Comparison of ENCODE assay signal across 25 cellular contexts in the genomic region with DNA sequence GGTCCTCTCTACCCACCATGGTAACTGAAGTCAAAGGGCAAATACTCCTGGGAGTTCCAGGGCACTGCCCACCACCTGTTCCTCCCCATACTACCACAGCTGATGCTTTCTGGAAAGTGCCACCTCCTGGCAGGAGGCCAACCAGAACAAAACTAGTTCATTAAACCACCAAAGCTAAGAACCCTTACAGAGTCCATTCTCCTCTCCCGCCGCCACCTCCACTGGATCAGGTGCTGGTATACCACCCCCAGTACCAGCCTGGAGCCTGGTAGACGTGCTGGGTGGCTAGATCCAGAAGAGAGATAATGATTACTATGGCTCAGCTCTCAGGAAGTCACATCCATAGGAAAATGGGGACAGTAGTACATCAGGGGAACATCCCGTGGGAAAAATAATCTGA.
"Had no signal": no experiment of that assay in that cellular context is flagged by ENCODE, and none has a peak within 500 bp of the region (broad histone marks: within the 10 kb centered on the region; RNA-seq: fewer than 3 reads in every experiment).

No MANE protein-coding gene starts in this region.

- H2AFZ ChIP-seq: parathyroid adenoma had no signal

- H3K9me3 ChIP-seq: esophagus squamous epithelium, heart right ventricle, lower lobe of right lung, neutrophil, thyroid gland had no signal

- H3K9ac ChIP-seq: parathyroid adenoma had no signal

- H3K36me3 ChIP-seq: esophagus squamous epithelium, heart right ventricle, lower lobe of right lung, neutrophil, thyroid gland had no signal

- H3K4me3 ChIP-seq: coronary artery, esophagus squamous epithelium, heart right ventricle, lower lobe of right lung, smooth muscle cell, thyroid gland had no signal

- H3K27ac ChIP-seq: coronary artery, esophagus squamous epithelium, heart right ventricle, lower lobe of right lung, neutrophil, parathyroid adenoma, thyroid gland had no signal

- ATAC-seq: left ventricle myocardium superior; lower lobe of right lung; natural killer cell; sciatic nerve; stimulated activated naive CD8-positive, alpha-beta T cell treated with anti-CD3 and anti-CD28 coated beads, Interleukin-15, amount 100 ng/mL, for 72 hours had no signal

- DNase-seq: dermis blood vessel endothelial cell; effector memory CD4-positive, alpha-beta T cell; erythroblast; esophagus squamous epithelium; foreskin melanocyte; glutamatergic neuron; heart right ventricle; hippocampal formation; kidney glomerular epithelial cell; left ventricle myocardium superior; lower lobe of right lung; natural killer cell; stimulated activated CD4-positive, alpha-beta T cell treated with anti-CD3 and anti-CD28 coated beads, Interleukin-12 subunit alpha, Interleukin-12 subunit beta, amount 100 ng/mL, for 4 hours; stimulated activated CD4-positive, alpha-beta T cell treated with anti-CD3 and anti-CD28 coated beads, Interleukin-1b, Interleukin-23, amount 100 ng/mL, for 48 hours; stimulated activated CD4-positive, alpha-beta T cell treated with anti-CD3 and anti-CD28 coated beads, Interleukin-4, amount 100 ng/mL, for 1 hour; stimulated activated CD8-positive, alpha-beta memory T cell treated with anti-CD3 and anti-CD28 coated beads, Interleukin-4, amount 100 ng/mL, for 48 hours; stimulated activated naive CD4-positive, alpha-beta T cell; stimulated activated naive CD8-positive, alpha-beta T cell treated with anti-CD3 and anti-CD28 coated beads, Interleukin-15, amount 100 ng/mL, for 72 hours; thyroid gland; trophoblast cell had no signal

- H3K27me3 ChIP-seq: esophagus squamous epithelium, heart right ventricle, neutrophil, thyroid gland had no signal

- H3K79me2 ChIP-seq: parathyroid adenoma had no signal

- H3K4me1 ChIP-seq: esophagus squamous epithelium, heart right ventricle, lower lobe of right lung, parathyroid adenoma, thyroid gland had no signal
